Comparison of ENCODE assay signal across 8 cellular contexts in the genomic region with DNA sequence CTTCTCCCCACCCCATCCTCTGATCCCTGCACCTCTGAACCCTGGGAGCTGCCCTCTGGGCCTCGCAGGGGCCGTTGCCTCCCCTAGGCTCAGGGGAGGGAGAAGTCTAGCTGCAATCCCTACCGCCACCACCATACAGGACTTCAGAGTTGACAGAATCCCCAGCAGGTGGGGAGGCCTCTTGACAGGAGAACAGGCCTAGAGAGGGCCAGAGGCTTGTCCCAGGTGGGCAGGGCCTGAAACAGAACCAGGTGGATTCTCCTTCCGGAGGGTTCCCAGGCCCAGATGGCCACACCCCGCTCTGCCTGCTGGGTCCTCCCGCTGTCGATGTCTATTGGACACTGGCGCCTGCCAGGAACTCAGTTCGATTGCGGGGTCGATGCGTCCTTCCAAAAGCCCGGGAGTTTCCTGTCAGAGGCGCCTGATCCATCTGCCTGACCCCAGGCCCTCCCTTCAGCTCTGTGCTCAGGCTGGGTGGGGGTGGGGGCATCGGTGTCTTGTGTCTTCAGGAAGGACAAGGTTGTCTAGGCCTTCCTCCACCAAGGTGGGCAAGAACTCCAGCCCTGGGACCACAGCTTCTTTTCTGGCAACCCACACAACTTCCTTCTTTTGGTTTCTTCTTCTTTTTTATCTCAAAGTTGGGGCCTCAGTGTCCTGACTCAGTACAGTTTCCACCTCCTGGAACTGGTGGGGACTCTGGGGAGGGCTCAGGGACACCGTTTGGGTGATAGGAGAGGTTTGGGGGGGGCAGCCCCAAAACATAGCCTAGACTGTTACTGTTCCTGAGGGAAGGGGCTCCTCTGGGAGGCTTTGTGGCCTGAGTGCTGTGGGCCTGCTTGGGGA. TPM values are rescaled to one million over a fixed set of nuclear protein-coding genes. Genes with fewer than 3 reads are reported as not detected.
DNase-seq lines count a peak whose midpoint lies in the region; ATAC-seq and TF ChIP-seq lines count a peak whose summit lies in the region.

No MANE protein-coding gene starts in this region.

- no peak overlapping the region for H3K4me2 ChIP-seq in mammary epithelial cell (ENCODE audit: insufficient read depth, low read depth, low read length)

- DNase-seq in breast epithelium (ENCODE audit: low spot score in 2 of 2) (no peak), mammary epithelial cell (no peak), NCI-H2029 (lab: John Stamatoyannopoulos, UW) (peak; percentile 79), choroid plexus epithelial cell (ENCODE audit: low read depth) (no peak), sciatic nerve (ENCODE audit: low spot score) (no peak), A172 (ENCODE audit: low spot score) (no peak), C1 segment of cervical spinal cord (lab: John Stamatoyannopoulos, UW) (no peak)

- H3K4me1 ChIP-seq in breast epithelium (no peaks in the 10 kb centered on the region), mammary epithelial cell (ENCODE audit: insufficient read depth, low read length) (peaks cover 11% of the 10 kb centered on the region)

- 86% methylated on average over 15 of the region's 16 CpGs for WGBS in mammary epithelial cell (ENCODE audit: low coverage, missing lambda C conversion rate)

- no peak overlapping the region for H3K4me3 ChIP-seq in breast epithelium
- H3K4me3 ChIP-seq in mammary epithelial cell (replicated peaks in 1 of 3; ENCODE audit: insufficient read depth in 1 of 3, low read depth in 2 of 3, low read length in 3 of 3) = no peak overlapping the region
- H3K4me3 ChIP-seq in choroid plexus epithelial cell (ENCODE audit: low read depth, low read length) = no peak overlapping the region

- H3K36me3 ChIP-seq in breast epithelium = no peaks in the 10 kb centered on the region
- H3K36me3 ChIP-seq in mammary epithelial cell (ENCODE audit: insufficient read depth, low read length) = no peaks in the 10 kb centered on the region

- in situ Hi-C loops in mammary epithelial cell (cut with MboI; ENCODE audit: low sequenced_read_pairs in 2 of 2) = no loop called here

- intact Hi-C loops in breast epithelium (cut with DNase I; ENCODE audit: low total_unique reads) (loop anchor here (10.0 kb wide), 1 partner anchor 63 kb away; no protein-coding TSS in a partner anchor), mammary epithelial cell (cut with micrococcal nuclease) (no loop called here), sciatic nerve (cut with DNase I) (loop anchor here (5.0 kb wide), 1 partner anchor 60 kb away; no protein-coding TSS in a partner anchor)

- dilution Hi-C loops in mammary epithelial cell (cut with HindIII; ENCODE audit: low sequenced_read_pairs) = no loop called here

- H3K27ac ChIP-seq in breast epithelium = peak overlapping the region; percentile 40 to 60
- H3K27ac ChIP-seq in mammary epithelial cell (ENCODE audit: insufficient read depth, low read depth, low read length) = no peak overlapping the region

- TF ChIP-seq POLR2A in breast epithelium (IDR thresholded peaks at IDR 0.05) = no peak

- BruUV-seq in mammary epithelial cell (replicated peaks; lab: Mats Ljungman, UMichigan) = no TSS peak

- TF ChIP-seq CTCF in breast epithelium (IDR thresholded peaks at IDR 0.05) (no peak), mammary epithelial cell (conservative IDR thresholded peaks at IDR 0.05 in 1 of 2, IDR thresholded peaks at IDR 0.05 in 1 of 2; ENCODE audit: extremely low read depth in 1 of 2, insufficient read depth in 1 of 2, low read depth in 1 of 2, low read length in 2 of 2) (no peak), choroid plexus epithelial cell (conservative IDR thresholded peaks at IDR 0.05; ENCODE audit: low read depth, low read length) (peak; percentile 21)

- H3K27me3 ChIP-seq in breast epithelium = no peaks in the 10 kb centered on the region
- H3K27me3 ChIP-seq in mammary epithelial cell (ENCODE audit: insufficient read depth, low read length) = no peaks in the 10 kb centered on the region

- no peak overlapping the region for H3K9ac ChIP-seq in mammary epithelial cell (ENCODE audit: insufficient read depth, low read length)

- no peaks in the 10 kb centered on the region for H3K79me2 ChIP-seq in mammary epithelial cell (ENCODE audit: insufficient read depth, low read length)

- H3K9me3 ChIP-seq in breast epithelium (no peaks in the 10 kb centered on the region), mammary epithelial cell (replicated peaks; ENCODE audit: insufficient read depth, low read length) (no peaks in the 10 kb centered on the region)

- ATAC-seq in sciatic nerve (peak; percentile 6), HG03280 (IDR thresholded peaks at IDR 0.05; ENCODE audit: unreplicated experiment) (no peak)

- H2AFZ ChIP-seq in mammary epithelial cell (ENCODE audit: low read depth, low read length) = no peak overlapping the region

- CTCF ChIA-PET in mammary epithelial cell (lab: Charles Lee; ENCODE audit: low non-redundant PET) = interaction anchor here (0.6 kb wide), 1 partner anchor 28 kb away, joined by 6 read pairs; no protein-coding TSS in a partner anchor

- H4K20me1 ChIP-seq in mammary epithelial cell (ENCODE audit: insufficient read depth, low read length) = no peaks in the 10 kb centered on the region

RNA-seq across cellular contexts. Expression of a gene that starts 6.4 kb away (rescaled TPM):
- 100 to 1,000 TPM in 1 of 3 donors, 10 to 100 TPM in 2; 20.6 to 117 (median 93.7) TPM for total RNA-seq in breast epithelium
- 10 to 100 TPM; 32.8 to 63.0 TPM for total RNA-seq in mammary epithelial cell
- 73.7 TPM for polyA plus RNA-seq in mammary epithelial cell
- polyA minus RNA-seq in mammary epithelial cell = 67.3 TPM
- 27.2 TPM for total RNA-seq in sciatic nerve
- 56.8 and 60.2 TPM in 2 replicates for total RNA-seq in A172 (2014; rRNA removed; shearing (Covaris generic))

RNA-seq across cellular contexts. Expression of a gene that starts 26.7 kb away (rescaled TPM):
- total RNA-seq in breast epithelium (10 to 100 TPM; 18.7 to 39.2 (median 28.2) TPM), mammary epithelial cell (10 to 100 TPM in 1 of 2 donors, 1 to 10 TPM in 1; 3.3 to 23.0 TPM), sciatic nerve (79.7 TPM)
- 10.9 TPM for polyA plus RNA-seq in mammary epithelial cell
- 2.4 TPM for polyA minus RNA-seq in mammary epithelial cell
- total RNA-seq in A172 (2014; rRNA removed; shearing (Covaris generic)) = 3.4 and 46.5 TPM in 2 replicates

RNA-seq across cellular contexts. Expression of a gene that starts 35.3 kb away (rescaled TPM):
- total RNA-seq in breast epithelium (100 to 1,000 TPM in 1 of 3 donors, 10 to 100 TPM in 2; 85.9 to 109 (median 97.0) TPM), mammary epithelial cell (10 to 100 TPM; 56.8 to 78.3 TPM), sciatic nerve (129 TPM)
- 51.9 TPM for polyA plus RNA-seq in mammary epithelial cell
- polyA minus RNA-seq in mammary epithelial cell = 274 TPM
- 54.4 and 61.7 TPM in 2 replicates for total RNA-seq in A172 (2014; rRNA removed; shearing (Covaris generic))
